Comparison of ENCODE assay signal across 1 cellular context in genomic region chr16:85562102-85562786, GRCh38.
TF ChIP-seq lines count a peak whose summit lies in the region.

No MANE protein-coding gene starts in this region.

TF ChIP-seq in H1, 55 proteins besides CTCF, POLR2A, EP300 and RAD21:
- TF ChIP-seq ATF3 (IDR thresholded peaks at IDR 0.05; ENCODE audit: insufficient read depth, low read depth, low read length) (no peak), TAF1 (IDR thresholded peaks at IDR 0.05; ENCODE audit: low read depth, low read length) (no peak), NANOG (IDR thresholded peaks at IDR 0.05; ENCODE audit: insufficient read depth, low read depth, low read length, poor library complexity, severe bottlenecking) (no peak), MAX (IDR thresholded peaks at IDR 0.05) (no peak), JUN (IDR thresholded peaks at IDR 0.05; ENCODE audit: low read depth, low read length) (no peak), CBX8 (IDR thresholded peaks at IDR 0.05; ENCODE audit: borderline replicate concordance, low read depth, low read length) (no peak), SP1 (IDR thresholded peaks at IDR 0.05; ENCODE audit: low read depth, low read length) (no peak), ASH2L (IDR thresholded peaks at IDR 0.05; ENCODE audit: low read length) (no peak), TEAD4 (IDR thresholded peaks at IDR 0.05; ENCODE audit: low read depth, low read length) (no peak)
